Comparison of ENCODE assay signal across 1 cellular context in the genomic region with DNA sequence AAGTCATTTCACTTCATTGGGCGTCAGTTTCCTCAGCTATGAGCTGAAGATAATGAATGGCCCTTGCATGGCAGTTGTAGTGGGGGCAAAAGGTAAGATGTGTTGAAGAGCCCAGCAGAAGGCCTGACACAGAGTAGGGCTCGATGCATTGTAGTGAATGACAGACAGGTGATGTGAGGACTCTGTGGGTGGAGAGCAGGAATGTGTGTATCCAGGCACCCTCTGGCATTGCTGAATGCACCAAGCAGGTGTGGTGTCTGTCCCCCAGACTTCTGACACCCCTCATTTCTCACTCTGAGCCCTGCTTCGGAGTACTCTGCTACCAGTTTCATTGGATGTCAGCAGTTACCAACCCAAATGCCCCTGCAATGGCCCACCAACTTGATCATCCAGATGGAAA.
TF ChIP-seq lines count a peak whose summit lies in the region.

No MANE protein-coding gene starts in this region.

TF ChIP-seq in HepG2, 621 proteins besides CTCF, POLR2A, EP300 and RAD21:
- TF ChIP-seq ZNF329 (CRISPR knock-in tag; IDR thresholded peaks at IDR 0.05; ENCODE audit: low read depth) (peak; percentile 94; the same call in 1 of the 2 replicates), BCLAF1 (IDR thresholded peaks at IDR 0.05) (no peak)
- TF ChIP-seq, protein P1, sequence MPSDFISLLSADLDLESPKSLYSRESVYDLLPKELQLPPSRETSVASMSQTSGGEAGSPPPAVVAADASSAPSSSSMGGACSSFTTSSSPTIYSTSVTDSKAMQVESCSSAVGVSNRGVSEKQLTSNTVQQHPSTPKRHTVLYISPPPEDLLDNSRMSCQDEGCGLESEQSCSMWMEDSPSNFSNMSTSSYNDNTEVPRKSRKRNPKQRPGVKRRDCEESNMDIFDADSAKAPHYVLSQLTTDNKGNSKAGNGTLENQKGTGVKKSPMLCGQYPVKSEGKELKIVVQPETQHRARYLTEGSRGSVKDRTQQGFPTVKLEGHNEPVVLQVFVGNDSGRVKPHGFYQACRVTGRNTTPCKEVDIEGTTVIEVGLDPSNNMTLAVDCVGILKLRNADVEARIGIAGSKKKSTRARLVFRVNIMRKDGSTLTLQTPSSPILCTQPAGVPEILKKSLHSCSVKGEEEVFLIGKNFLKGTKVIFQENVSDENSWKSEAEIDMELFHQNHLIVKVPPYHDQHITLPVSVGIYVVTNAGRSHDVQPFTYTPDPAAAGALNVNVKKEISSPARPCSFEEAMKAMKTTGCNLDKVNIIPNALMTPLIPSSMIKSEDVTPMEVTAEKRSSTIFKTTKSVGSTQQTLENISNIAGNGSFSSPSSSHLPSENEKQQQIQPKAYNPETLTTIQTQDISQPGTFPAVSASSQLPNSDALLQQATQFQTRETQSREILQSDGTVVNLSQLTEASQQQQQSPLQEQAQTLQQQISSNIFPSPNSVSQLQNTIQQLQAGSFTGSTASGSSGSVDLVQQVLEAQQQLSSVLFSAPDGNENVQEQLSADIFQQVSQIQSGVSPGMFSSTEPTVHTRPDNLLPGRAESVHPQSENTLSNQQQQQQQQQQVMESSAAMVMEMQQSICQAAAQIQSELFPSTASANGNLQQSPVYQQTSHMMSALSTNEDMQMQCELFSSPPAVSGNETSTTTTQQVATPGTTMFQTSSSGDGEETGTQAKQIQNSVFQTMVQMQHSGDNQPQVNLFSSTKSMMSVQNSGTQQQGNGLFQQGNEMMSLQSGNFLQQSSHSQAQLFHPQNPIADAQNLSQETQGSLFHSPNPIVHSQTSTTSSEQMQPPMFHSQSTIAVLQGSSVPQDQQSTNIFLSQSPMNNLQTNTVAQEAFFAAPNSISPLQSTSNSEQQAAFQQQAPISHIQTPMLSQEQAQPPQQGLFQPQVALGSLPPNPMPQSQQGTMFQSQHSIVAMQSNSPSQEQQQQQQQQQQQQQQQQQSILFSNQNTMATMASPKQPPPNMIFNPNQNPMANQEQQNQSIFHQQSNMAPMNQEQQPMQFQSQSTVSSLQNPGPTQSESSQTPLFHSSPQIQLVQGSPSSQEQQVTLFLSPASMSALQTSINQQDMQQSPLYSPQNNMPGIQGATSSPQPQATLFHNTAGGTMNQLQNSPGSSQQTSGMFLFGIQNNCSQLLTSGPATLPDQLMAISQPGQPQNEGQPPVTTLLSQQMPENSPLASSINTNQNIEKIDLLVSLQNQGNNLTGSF (CRISPR knock-in tag; IDR thresholded peaks at IDR 0.05), result no peak
